In the genomic region with DNA sequence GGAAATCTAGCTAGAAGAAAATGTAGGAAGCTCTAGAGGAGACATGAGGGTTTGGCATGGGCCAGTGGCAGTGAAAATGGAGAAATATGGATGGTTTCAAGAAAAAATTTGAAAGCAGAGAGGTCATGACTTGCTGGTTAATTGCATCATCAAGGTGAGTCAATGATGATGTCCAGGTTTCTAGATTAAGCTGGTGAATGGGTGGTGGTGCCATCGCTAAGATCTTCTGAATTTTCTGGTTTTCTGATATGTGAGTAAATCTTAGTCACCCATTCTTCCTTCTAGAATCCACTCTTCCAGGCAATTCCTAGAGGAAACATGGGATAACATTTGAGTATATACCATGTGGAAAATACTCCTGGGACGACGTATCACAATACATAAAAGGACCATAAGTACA, we compare ENCODE assay signal across 1 cellular context.
A peak's percentile ranks its signal among the peaks of the same experiment; 100 is the strongest.
TF ChIP-seq lines count a peak whose summit lies in the region.

No MANE protein-coding gene starts in this region.

TF ChIP-seq in K562, 482 proteins besides CTCF, POLR2A, EP300 and RAD21:
- TF ChIP-seq NFATC3 (IDR thresholded peaks at IDR 0.05) (no peak), RBM39 (optimal IDR thresholded peaks at IDR 0.05; ENCODE audit: low read depth, low read length) (no peak), CBFB (CRISPR knock-in tag; IDR thresholded peaks at IDR 0.05) (no peak)
- TF ChIP-seq, protein P1, sequence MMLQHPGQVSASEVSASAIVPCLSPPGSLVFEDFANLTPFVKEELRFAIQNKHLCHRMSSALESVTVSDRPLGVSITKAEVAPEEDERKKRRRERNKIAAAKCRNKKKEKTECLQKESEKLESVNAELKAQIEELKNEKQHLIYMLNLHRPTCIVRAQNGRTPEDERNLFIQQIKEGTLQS (IDR thresholded peaks at IDR 0.05), result peak; percentile 76
- TF ChIP-seq, protein P1 (CRISPR knock-in tag; conservative IDR thresholded peaks at IDR 0.05), result no peak
TF ChIP-seq in K562: peak in this region for 1.
